ENCODE assay signal across 16 cellular contexts in genomic region chr1:117095237-117095636, GRCh38. TPM values are rescaled to one million over a fixed set of nuclear protein-coding genes. Genes with fewer than 3 reads are reported as not detected.
DNase-seq lines count a peak whose midpoint lies in the region; FAIRE-seq and TF ChIP-seq lines count a peak whose summit lies in the region.
"Had no signal": no experiment of that assay in that cellular context is flagged by ENCODE, and none has a peak within 500 bp of the region (broad histone marks: within the 10 kb centered on the region; RNA-seq: fewer than 3 reads in every experiment).

No MANE protein-coding gene starts in this region.

- TF ChIP-seq POLR2A in uterus (IDR thresholded peaks at IDR 0.05) (no peak), adrenal gland (IDR thresholded peaks at IDR 0.05) (no peak)

- peaks cover 23% of the 10 kb centered on the region for H3K4me1 Mint-ChIP-seq in astrocyte (ENCODE audit: low read depth, unreplicated experiment)
- peaks cover 64% of the 10 kb centered on the region for H3K4me1 Mint-ChIP-seq in nephron progenitor cell

- H3K27ac ChIP-seq in astrocyte (ENCODE audit: low read depth, low read length) (peak overlapping the region; percentile 96), uterus (peak overlapping the region; percentile 80 to 84), adrenal gland (no peak overlapping the region)

- FAIRE-seq in astrocyte (lab: Jason Lieb, UNC): no peak
- FAIRE-seq: bronchial epithelial cell had no signal

- no peak overlapping the region for H3K4me3 Mint-ChIP-seq in astrocyte (ENCODE audit: unreplicated experiment)
- peak overlapping the region; percentile 37 for H3K4me3 Mint-ChIP-seq in nephron progenitor cell
- H3K4me3 Mint-ChIP-seq: CD8-positive, alpha-beta memory T cell; T-cell had no signal

- no peak overlapping the region for H2AFZ ChIP-seq in astrocyte (ENCODE audit: low read depth, low read length)

- intact Hi-C loops in uterus (cut with DNase I; ENCODE audit: low total_unique reads): no loop called here
- intact Hi-C loops in adrenal gland (cut with DNase I): no loop called here

- H3K27me3 ChIP-seq in astrocyte (ENCODE audit: insufficient read depth, low read length) (no peaks in the 10 kb centered on the region), uterus (no peaks in the 10 kb centered on the region), adrenal gland (no peaks in the 10 kb centered on the region)

- H3K27me3 Mint-ChIP-seq in astrocyte (ENCODE audit: low read depth, unreplicated experiment): no peaks in the 10 kb centered on the region
- no peaks in the 10 kb centered on the region for H3K27me3 Mint-ChIP-seq in nephron progenitor cell (ENCODE audit: low read depth, poor library complexity)
- H3K27me3 Mint-ChIP-seq: CD8-positive, alpha-beta memory T cell; progenitor cell of endocrine pancreas; T-cell had no signal

- WGBS in adrenal gland, 4 donors: 75 to 81% (median 77%) methylated on average over 3 of the region's 3 CpGs

- H3K9ac ChIP-seq in astrocyte (ENCODE audit: low read length): peak overlapping the region; percentile 80

- peak overlapping the region; percentile 0 for H3K4me2 ChIP-seq in astrocyte (ENCODE audit: low read length)

- H3K36me3 ChIP-seq in astrocyte (ENCODE audit: insufficient read depth, low read length) (peaks cover 18% of the 10 kb centered on the region), uterus (no peaks in the 10 kb centered on the region), adrenal gland (replicated peaks in 1 of 2) (no peaks in the 10 kb centered on the region)

- H3K36me3 Mint-ChIP-seq in astrocyte (ENCODE audit: low read depth, unreplicated experiment) (peaks cover 5% of the 10 kb centered on the region), nephron progenitor cell (ENCODE audit: low read depth) (peaks cover 53% of the 10 kb centered on the region)

- DNase-seq in GM04504 (ENCODE audit: low read depth) (peak; percentile 76), astrocyte (ENCODE audit: low read depth) (peak; percentile 95), nephron progenitor cell (no peak), uterus (no peak), anterior cingulate cortex (lab: John Stamatoyannopoulos, UW) (no peak), adrenal gland (no peak)
- DNase-seq in stimulated activated naive CD4-positive, alpha-beta T cell (lab: John Stamatoyannopoulos, UW): no peak
- DNase-seq: activated effector memory CD4-positive, alpha-beta T cell treated with Interleukin-2 at 50 U/mL for 16 hours; CD8-positive, alpha-beta memory T cell; DND-41; NCI-H2081; NCI-H748 treated with DMSO at 0.1 percent for 48 hours; T-cell had no signal

- TF ChIP-seq CTCF in astrocyte (IDR thresholded peaks at IDR 0.05; ENCODE audit: insufficient read depth, low read depth, low read length) (no peak), nephron progenitor cell (IDR thresholded peaks at IDR 0.05) (no peak), uterus (IDR thresholded peaks at IDR 0.05) (no peak), adrenal gland (IDR thresholded peaks at IDR 0.05) (no peak)

- no peaks in the 10 kb centered on the region for H4K20me1 ChIP-seq in astrocyte (ENCODE audit: insufficient read depth, low read length)

- H3K4me3 ChIP-seq in astrocyte (ENCODE audit: insufficient read depth, low read depth, low read length): no peak overlapping the region
- H3K4me3 ChIP-seq in uterus: no peak overlapping the region
- no peak overlapping the region for H3K4me3 ChIP-seq in adrenal gland
- H3K4me3 ChIP-seq: HAP-1 had no signal

- H3K27ac Mint-ChIP-seq in astrocyte (ENCODE audit: unreplicated experiment) (no peak overlapping the region), nephron progenitor cell (peak overlapping the region; percentile 99)
- H3K27ac Mint-ChIP-seq: progenitor cell of endocrine pancreas, T-cell had no signal

- H3K4me1 ChIP-seq in astrocyte (ENCODE audit: insufficient read depth, low read length): peaks cover 38% of the 10 kb centered on the region
- H3K4me1 ChIP-seq in uterus: no peaks in the 10 kb centered on the region
- peaks cover 19 to 23% of the 10 kb centered on the region in 2 donors for H3K4me1 ChIP-seq in adrenal gland (replicated peaks in 1 of 2)
- H3K4me1 ChIP-seq: HAP-1 had no signal

- H3K9me3 Mint-ChIP-seq in astrocyte (ENCODE audit: unreplicated experiment) (no peaks in the 10 kb centered on the region), nephron progenitor cell (no peaks in the 10 kb centered on the region)
- H3K9me3 Mint-ChIP-seq: CD8-positive, alpha-beta memory T cell; T-cell had no signal

- H3K79me2 ChIP-seq in astrocyte (ENCODE audit: insufficient read depth, low read length): no peaks in the 10 kb centered on the region

- H3K9me3 ChIP-seq in astrocyte (ENCODE audit: insufficient read depth, low read depth, low read length) (no peaks in the 10 kb centered on the region), uterus (no peaks in the 10 kb centered on the region), adrenal gland (replicated peaks in 1 of 3) (no peaks in the 10 kb centered on the region)
- H3K9me3 ChIP-seq: HAP-1 had no signal

RNA-seq across cellular contexts. Expression of gene TRIM45, which starts 26.3 kb away (rescaled TPM):
- total RNA-seq in astrocyte: 2.5 and 3.1 TPM in 2 replicates
- 10 to 100 TPM in 1 of 4 donors, 1 to 10 TPM in 3; 2.6 to 16.7 (median 5.5) TPM for total RNA-seq in uterus
- 10 to 100 TPM in 1 of 8 donors, 1 to 10 TPM in 6, under 1 TPM in 1; 0.85 to 13.5 (median 3.6) TPM for total RNA-seq in adrenal gland
- polyA plus RNA-seq in adrenal gland: 10 to 100 TPM in 2 of 3 donors, 1 to 10 TPM in 1; 3.3 to 44.0 (median 29.9) TPM

RNA-seq across cellular contexts. Expression of gene TTF2, which starts 35.1 kb away (rescaled TPM):
- total RNA-seq in astrocyte (16.6 and 23.4 TPM in 2 replicates), uterus (10 to 100 TPM in 3 of 4 donors, 1 to 10 TPM in 1; 8.2 to 56.4 (median 17.0) TPM), adrenal gland (10 to 100 TPM; 10.3 to 26.3 (median 21.0) TPM)
- polyA plus RNA-seq in adrenal gland: 10 to 100 TPM in 1 of 3 donors, 1 to 10 TPM in 2; 3.5 to 15.0 (median 3.9) TPM

Comparison
In these comparisons a context has a peak if more than half of its experiments do, and no peak if none do; other contexts are left out.
1. DNase-seq: peak in GM04504 (single experiment) and astrocyte (single experiment); none in nephron progenitor cell (single experiment), uterus (0 of 2), anterior cingulate cortex (0 of 58), adrenal gland (0 of 7) and stimulated activated naive CD4-positive, alpha-beta T cell (0 of 6).
2. H3K27ac ChIP-seq: peak in astrocyte (single experiment) and uterus (2 of 2); none in adrenal gland (0 of 5).